In the genomic region with DNA sequence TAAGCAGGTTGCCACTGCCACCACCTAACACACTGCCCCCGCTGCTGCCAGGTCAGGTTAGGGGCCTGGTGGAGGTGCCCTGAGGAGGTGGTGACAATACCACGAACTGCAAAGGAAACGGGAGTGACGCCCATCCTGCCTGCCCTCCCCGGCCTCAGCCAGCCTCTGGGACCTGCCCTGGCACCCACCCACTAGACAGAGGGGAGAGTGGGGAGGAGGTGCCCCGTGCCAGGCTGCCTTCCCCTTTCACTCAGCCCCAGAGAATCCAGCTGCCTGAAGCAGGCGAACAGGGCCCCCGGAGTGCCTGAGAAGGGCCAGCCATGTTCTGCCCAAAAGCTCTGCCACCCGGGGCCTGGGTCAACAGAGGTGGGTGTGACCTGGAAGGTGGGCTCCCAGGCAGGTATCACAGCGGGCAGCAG, we compare ENCODE assay signal across 11 cellular contexts. TPM values are rescaled to one million over a fixed set of nuclear protein-coding genes. Genes with fewer than 3 reads are reported as not detected.
A peak's percentile ranks its signal among the peaks of the same experiment; 100 is the strongest.
DNase-seq lines count a peak whose midpoint lies in the region; ATAC-seq lines count a peak whose summit lies in the region.
"Had no signal": no experiment of that assay in that cellular context is flagged by ENCODE, and none has a peak within 500 bp of the region (broad histone marks: within the 10 kb centered on the region; RNA-seq: fewer than 3 reads in every experiment).

No MANE protein-coding gene starts in this region.

- H3K36me3 Mint-ChIP-seq in activated T-helper 17 cell treated with anti-CD3 and anti-CD28 coated beads, Interleukin-2, amount 50 U/mL, for 72 hours (ENCODE audit: low read depth) = no peaks in the 10 kb centered on the region
- peaks cover 7% of the 10 kb centered on the region for H3K36me3 Mint-ChIP-seq in stimulated activated effector memory CD8-positive, alpha-beta T cell treated with anti-CD3 and anti-CD28 coated beads, Interleukin-12 subunit alpha, Interleukin-12 subunit beta, amount 100 ng/mL, for 72 hours

- no peak overlapping the region for H3K4me3 ChIP-seq in mesenchymal stem cell (ENCODE audit: insufficient read depth in 1 of 2, low read depth in 1 of 2, low read length in 2 of 2)
- H3K4me3 ChIP-seq: heart left ventricle had no signal

- no peaks in the 10 kb centered on the region for H3K36me3 ChIP-seq in mesenchymal stem cell (ENCODE audit: control insufficient read depth in 1 of 2, insufficient read depth in 2 of 2, low read depth in 1 of 2, low read length in 2 of 2)
- H3K36me3 ChIP-seq: heart left ventricle had no signal

- H3K27me3 ChIP-seq in mesenchymal stem cell (ENCODE audit: control insufficient read depth in 1 of 2, insufficient read depth in 1 of 2, low read length in 2 of 2) = no peaks in the 10 kb centered on the region
- H3K27me3 ChIP-seq: heart left ventricle had no signal

- H3K4me1 Mint-ChIP-seq in activated T-helper 17 cell treated with anti-CD3 and anti-CD28 coated beads, Interleukin-2, amount 50 U/mL, for 72 hours = peaks cover 17% of the 10 kb centered on the region
- peaks cover 46% of the 10 kb centered on the region for H3K4me1 Mint-ChIP-seq in stimulated activated effector memory CD8-positive, alpha-beta T cell treated with anti-CD3 and anti-CD28 coated beads, Interleukin-12 subunit alpha, Interleukin-12 subunit beta, amount 100 ng/mL, for 72 hours

- no peak overlapping the region for H3K4ac ChIP-seq in mesenchymal stem cell (ENCODE audit: low read depth in 1 of 2, low read length in 2 of 2)

- peak overlapping the region; percentile 63 for H4K91ac ChIP-seq in mesenchymal stem cell (ENCODE audit: low read length)

- H3K9me3 ChIP-seq in mesenchymal stem cell (ENCODE audit: control insufficient read depth, low read length) = no peaks in the 10 kb centered on the region
- H3K9me3 ChIP-seq: heart left ventricle had no signal

- peak overlapping the region; percentile 77 for H3K4me3 Mint-ChIP-seq in activated T-helper 17 cell treated with anti-CD3 and anti-CD28 coated beads, Interleukin-2, amount 50 U/mL, for 72 hours
- peak overlapping the region; percentile 72 for H3K4me3 Mint-ChIP-seq in stimulated activated effector memory CD8-positive, alpha-beta T cell treated with anti-CD3 and anti-CD28 coated beads, Interleukin-12 subunit alpha, Interleukin-12 subunit beta, amount 100 ng/mL, for 72 hours
- H3K4me3 Mint-ChIP-seq: H9 had no signal

- no peak overlapping the region for H3K23ac ChIP-seq in mesenchymal stem cell (ENCODE audit: low read length in 2 of 2)

- peak; percentile 74 for DNase-seq in UCSD-AML1 (lab: John Stamatoyannopoulos, UW; ENCODE audit: unreplicated experiment)
- no peak for DNase-seq in mesenchymal stem cell
- peak; percentile 53 to 79 for DNase-seq in stimulated activated effector memory CD8-positive, alpha-beta T cell treated with anti-CD3 and anti-CD28 coated beads, Interleukin-12 subunit alpha, Interleukin-12 subunit beta, amount 100 ng/mL, for 72 hours (ENCODE audit: low spot score in 2 of 2)
- no peak for DNase-seq in nucleus accumbens (lab: John Stamatoyannopoulos, UW)
- DNase-seq in NCI-H187 (lab: John Stamatoyannopoulos, UW) = no peak
- DNase-seq in cerebellar nuclear complex (lab: John Stamatoyannopoulos, UW) = no peak
- DNase-seq: H9, heart left ventricle, NCI-H1048 had no signal

- H3K27me3 Mint-ChIP-seq in activated T-helper 17 cell treated with anti-CD3 and anti-CD28 coated beads, Interleukin-2, amount 50 U/mL, for 72 hours = no peaks in the 10 kb centered on the region

- H2BK15ac ChIP-seq in mesenchymal stem cell (ENCODE audit: low read depth, poor library complexity, severe bottlenecking) = peak overlapping the region; percentile 15

- no peaks in the 10 kb centered on the region for H3K79me1 ChIP-seq in mesenchymal stem cell (replicated peaks; ENCODE audit: low read length, poor library complexity, severe bottlenecking)

- H2AFZ ChIP-seq in mesenchymal stem cell (ENCODE audit: low read depth, low read length) = no peak overlapping the region

- no peak overlapping the region for H3K27ac ChIP-seq in mesenchymal stem cell (ENCODE audit: low read length, poor library complexity, severe bottlenecking)
- H3K27ac ChIP-seq: heart left ventricle had no signal

- H2AK5ac ChIP-seq in mesenchymal stem cell (ENCODE audit: low read length, severe bottlenecking) = no peak overlapping the region

- WGBS in mesenchymal stem cell = 94% methylated on average over 10 of the region's 10 CpGs

- H3K4me1 ChIP-seq in mesenchymal stem cell (ENCODE audit: control insufficient read depth, insufficient read depth, low read depth, low read length) = peaks cover 10% of the 10 kb centered on the region

- H3K18ac ChIP-seq in mesenchymal stem cell (ENCODE audit: low read depth in 1 of 2, low read length in 2 of 2) = peak overlapping the region in 1 of 2 experiments; percentile 40

- peak overlapping the region; percentile 94 for H3K27ac Mint-ChIP-seq in activated T-helper 17 cell treated with anti-CD3 and anti-CD28 coated beads, Interleukin-2, amount 50 U/mL, for 72 hours
- peak overlapping the region; percentile 90 for H3K27ac Mint-ChIP-seq in stimulated activated effector memory CD8-positive, alpha-beta T cell treated with anti-CD3 and anti-CD28 coated beads, Interleukin-12 subunit alpha, Interleukin-12 subunit beta, amount 100 ng/mL, for 72 hours

- no peak overlapping the region for H3K4me2 ChIP-seq in mesenchymal stem cell (ENCODE audit: low read length, poor library complexity, severe bottlenecking)

- H3K9ac ChIP-seq in mesenchymal stem cell (ENCODE audit: low read length) = peak overlapping the region; percentile 71

- peak overlapping the region in 1 of 2 experiments; percentile 19 for H3K14ac ChIP-seq in mesenchymal stem cell (ENCODE audit: low read length in 2 of 2)

- ATAC-seq in activated T-helper 17 cell treated with anti-CD3 and anti-CD28 coated beads, Interleukin-2, amount 50 U/mL, for 72 hours (replicated peaks) = peak; percentile 85
- peak; percentile 96 for ATAC-seq in stimulated activated effector memory CD8-positive, alpha-beta T cell treated with anti-CD3 and anti-CD28 coated beads, Interleukin-12 subunit alpha, Interleukin-12 subunit beta, amount 100 ng/mL, for 72 hours
- no peak for ATAC-seq in HG03108 (IDR thresholded peaks at IDR 0.05; ENCODE audit: unreplicated experiment)

- peak overlapping the region; percentile 29 to 75 for H2BK12ac ChIP-seq in mesenchymal stem cell (ENCODE audit: low read length in 2 of 2)

- no peaks in the 10 kb centered on the region for H3K9me3 Mint-ChIP-seq in activated T-helper 17 cell treated with anti-CD3 and anti-CD28 coated beads, Interleukin-2, amount 50 U/mL, for 72 hours
- no peaks in the 10 kb centered on the region for H3K9me3 Mint-ChIP-seq in stimulated activated effector memory CD8-positive, alpha-beta T cell treated with anti-CD3 and anti-CD28 coated beads, Interleukin-12 subunit alpha, Interleukin-12 subunit beta, amount 100 ng/mL, for 72 hours
- H3K9me3 Mint-ChIP-seq: H9 had no signal

- H2BK5ac ChIP-seq in mesenchymal stem cell (ENCODE audit: low read depth, low read length, poor library complexity, severe bottlenecking) = no peak overlapping the region

- H2BK120ac ChIP-seq in mesenchymal stem cell (ENCODE audit: low read depth, low read length) = no peak overlapping the region

- H4K8ac ChIP-seq in mesenchymal stem cell (ENCODE audit: low read length) = peak overlapping the region; percentile 20

RNA-seq across cellular contexts. Expression of gene FOSL2, which starts 44.5 kb away (rescaled TPM):
- total RNA-seq in activated T-helper 17 cell treated with anti-CD3 and anti-CD28 coated beads, Interleukin-2, amount 50 U/mL, for 72 hours = 100 to 1,000 TPM in 1 of 2 donors, 10 to 100 TPM in 1; 90.9 to 214 TPM
- 15.6 TPM for polyA plus RNA-seq in mesenchymal stem cell (2013, experiment 1 of 2)
- 14.8 TPM for polyA plus RNA-seq in mesenchymal stem cell (2013, experiment 2 of 2)

Comparison
In these comparisons a context has a peak if more than half of its experiments do, and no peak if none do; other contexts are left out.
1. DNase-seq: peak in UCSD-AML1 (single experiment) and stimulated activated effector memory CD8-positive, alpha-beta T cell treated with anti-CD3 and anti-CD28 coated beads, Interleukin-12 subunit alpha, Interleukin-12 subunit beta, amount 100 ng/mL, for 72 hours (2 of 2); none in mesenchymal stem cell (single experiment), nucleus accumbens (0 of 56), NCI-H187 (0 of 2) and cerebellar nuclear complex (0 of 2).